ENCODE assay signal across 8 cellular contexts in the genomic region with DNA sequence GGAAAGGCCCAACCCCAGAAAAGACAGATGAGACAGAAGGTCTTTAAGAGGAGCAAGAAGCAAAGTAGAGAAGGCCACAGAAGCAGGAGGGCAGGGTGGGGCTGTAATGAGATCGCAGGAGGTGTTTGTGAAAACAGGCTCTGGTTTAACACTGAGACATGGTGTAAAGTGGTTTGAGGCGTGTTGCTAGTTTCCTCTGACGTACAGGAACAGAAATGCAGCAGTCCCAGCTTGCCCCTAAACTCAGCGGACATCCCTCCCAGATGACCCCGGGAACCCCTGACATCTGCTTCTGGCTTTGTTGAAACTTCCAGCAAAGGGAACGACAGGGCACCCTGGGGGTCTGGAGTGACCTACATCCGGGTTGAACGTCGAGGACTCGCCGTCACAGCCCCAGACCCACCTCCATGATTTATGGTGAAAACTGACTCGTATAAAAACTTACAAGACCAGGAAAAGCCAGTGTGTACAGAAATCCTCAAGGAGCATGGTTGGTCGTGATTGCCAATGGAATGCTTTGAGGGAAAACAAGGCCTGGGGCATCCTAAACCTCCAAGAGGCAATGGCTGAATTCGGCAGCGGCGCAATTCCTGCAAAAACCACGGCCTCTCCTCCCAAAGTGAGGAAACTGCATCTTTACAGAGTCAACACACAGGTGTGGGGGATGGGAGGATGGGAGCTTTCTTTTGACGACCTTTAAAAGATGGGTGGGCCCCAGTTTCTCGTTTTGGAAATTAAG. TPM values are rescaled to one million over a fixed set of nuclear protein-coding genes. Genes with fewer than 3 reads are reported as not detected.
DNase-seq lines count a peak whose midpoint lies in the region; ATAC-seq and TF ChIP-seq lines count a peak whose summit lies in the region.

No MANE protein-coding gene starts in this region.

- H3K36me3 ChIP-seq in spleen: peaks cover 6 to 62% (median 8%) of the 10 kb centered on the region in 6 donors

- peak overlapping the region in 4 of 8 donors; percentile 10 to 56 (median 12) for H3K4me3 ChIP-seq in spleen

- DNase-seq in HEK293T (ENCODE audit: extremely low spot score): peak; percentile 13
- DNase-seq in activated T-cell treated with anti-CD3 and anti-CD28 coated beads, Interleukin-2, amount 50 U/mL, for 1 hour: peak; percentile 73
- DNase-seq in foreskin keratinocyte: peak; percentile 74 to 90
- DNase-seq in spleen: no peak
- no peak for DNase-seq in medulla oblongata (ENCODE audit: extremely low spot score)
- no peak for DNase-seq in SHP77 treated with DMSO at 0.1 percent for 48 hours (lab: John Stamatoyannopoulos, UW)
- no peak for DNase-seq in amniotic stem cell (lab: John Stamatoyannopoulos, UW)
- DNase-seq in NCI-H1694 (lab: John Stamatoyannopoulos, UW): no peak

- no peaks in the 10 kb centered on the region for H3K27me3 ChIP-seq in foreskin keratinocyte
- no peaks in the 10 kb centered on the region for H3K27me3 ChIP-seq in spleen (replicated peaks in 1 of 7)

- 45 to 54% (median 48%) methylated on average over 19 of the region's 19 CpGs for WGBS in spleen, 5 donors

- TF ChIP-seq CTCF in foreskin keratinocyte (conservative IDR thresholded peaks at IDR 0.05) (peak; percentile 18), spleen (IDR thresholded peaks at IDR 0.05 in 8 of 11, conservative IDR thresholded peaks at IDR 0.05 in 3 of 11) (no peak)

- peaks cover 0 to 9% (median 6%) of the 10 kb centered on the region in 8 donors for H3K9me3 ChIP-seq in spleen

- POLR2A ChIA-PET in HEK293T (lab: Yijun Ruan, JAX): interaction anchor here (0.8 kb wide), 2 partner anchors 25 to 182 kb away, joined by 3 read pairs; partner anchors contain the start of gene TXNDC11

- no peak for TF ChIP-seq POLR2A in spleen (IDR thresholded peaks at IDR 0.05)

- intact Hi-C loops in spleen (cut with DNase I; ENCODE audit: low total_unique reads): no loop called here

- peak overlapping the region; percentile 86 for H3K27ac ChIP-seq in foreskin keratinocyte
- peak overlapping the region; percentile 49 to 87 (median 80) for H3K27ac ChIP-seq in spleen

- CTCF ChIA-PET in HEK293T (lab: Yijun Ruan, JAX): interaction anchor here (0.6 kb wide), 1 partner anchor 356 kb away, joined by 3 read pairs; no protein-coding TSS in a partner anchor

- H3K4me1 ChIP-seq in foreskin keratinocyte (peaks cover 29% of the 10 kb centered on the region), spleen (peaks cover 28 to 100% (median 78%) of the 10 kb centered on the region in 6 donors)

- peak; percentile 70 for ATAC-seq in foreskin keratinocyte

TF ChIP-seq in HEK293T, 16 proteins besides CTCF, POLR2A, EP300 and RAD21:
- peak; percentile 93 for TF ChIP-seq PKNOX1 (IDR thresholded peaks at IDR 0.05)
- TF ChIP-seq ZNF384 (IDR thresholded peaks at IDR 0.05): no peak

RNA-seq across cellular contexts. Expression of gene LITAF, which starts 25.8 kb away (rescaled TPM):
- 91.8 and 109 TPM in 2 replicates for total RNA-seq in foreskin keratinocyte
- 83.9 and 86.1 TPM in 2 replicates for polyA plus RNA-seq in foreskin keratinocyte
- total RNA-seq in spleen: 100 to 1,000 TPM; 114 to 312 (median 190) TPM
- 10 to 100 TPM; 55.8 to 87.4 (median 58.9) TPM for polyA plus RNA-seq in spleen

Comparison
In these comparisons a context has a peak if more than half of its experiments do, and no peak if none do; other contexts are left out.
1. DNase-seq: peak in HEK293T (single experiment), activated T-cell treated with anti-CD3 and anti-CD28 coated beads, Interleukin-2, amount 50 U/mL, for 1 hour (single experiment) and foreskin keratinocyte (2 of 2); none in spleen (single experiment), medulla oblongata (single experiment), SHP77 treated with DMSO at 0.1 percent for 48 hours (single experiment), amniotic stem cell (single experiment) and NCI-H1694 (single experiment).